ENCODE assay signal across 4 cellular contexts in genomic region chr11:60758671-60759070, GRCh38. TPM values are rescaled to one million over a fixed set of nuclear protein-coding genes. Genes with fewer than 3 reads are reported as not detected.
"Had no signal": no experiment of that assay in that cellular context is flagged by ENCODE, and none has a peak within 500 bp of the region (broad histone marks: within the 10 kb centered on the region; RNA-seq: fewer than 3 reads in every experiment).

No MANE protein-coding gene starts in this region.

RNA-seq across cellular contexts. Expression of gene MS4A15, which starts 2.0 kb away (rescaled TPM):
- total RNA-seq: K562, M059J, Right ventricle myocardium superior, SJSA1 had no signal

RNA-seq across cellular contexts. Expression of gene MS4A10, which starts 26.5 kb away (rescaled TPM):
- total RNA-seq: K562, M059J, Right ventricle myocardium superior, SJSA1 had no signal

RNA-seq across cellular contexts. Expression of gene MS4A18, which starts 34.2 kb away (rescaled TPM):
- total RNA-seq: K562, M059J, Right ventricle myocardium superior, SJSA1 had no signal

RNA-seq across cellular contexts. Expression of gene MS4A8, which starts 59.3 kb away (rescaled TPM):
- total RNA-seq: K562, M059J, Right ventricle myocardium superior, SJSA1 had no signal
